ENCODE assay signal across 15 cellular contexts in the genomic region with DNA sequence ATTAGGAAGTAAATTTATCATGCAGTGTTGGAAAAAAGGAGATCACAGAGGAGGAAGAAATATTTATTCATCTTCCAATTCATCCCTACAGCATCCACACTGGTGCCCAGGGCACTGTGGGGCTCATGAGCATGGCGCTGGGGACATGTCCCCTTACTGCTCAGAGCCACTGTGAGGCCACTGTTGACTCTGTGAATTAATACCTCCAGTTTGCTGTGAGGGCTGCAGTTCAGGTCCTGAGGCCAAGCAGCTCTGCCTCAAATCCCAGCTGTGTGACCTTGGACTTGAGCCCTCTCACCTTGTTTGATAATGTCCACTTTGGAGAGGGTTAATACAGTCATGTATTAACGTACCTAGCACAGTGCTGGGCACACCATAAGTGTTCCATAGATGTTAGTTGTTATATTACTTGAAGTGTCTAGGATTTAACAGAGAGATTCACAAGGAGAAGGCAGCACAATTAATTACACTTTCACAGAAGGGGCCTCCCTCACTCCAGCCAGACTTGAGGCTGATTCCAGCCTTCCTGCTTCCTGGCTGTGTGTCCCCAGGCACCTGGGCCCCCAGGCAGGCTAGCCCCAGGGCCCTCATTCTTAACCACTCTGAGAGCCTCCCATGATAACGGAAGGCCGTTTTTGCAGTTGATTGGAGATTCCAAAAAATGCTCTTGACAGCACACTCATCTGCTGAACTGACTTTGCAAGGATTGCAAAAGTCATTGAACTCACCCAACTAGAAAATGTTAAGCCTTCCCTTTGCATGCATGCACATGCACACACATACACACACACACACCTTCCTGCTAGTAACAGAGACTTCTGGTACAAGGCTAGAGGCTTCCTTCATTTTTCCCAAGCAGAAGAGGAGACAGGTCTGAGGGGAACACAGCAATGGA. TPM values are rescaled to one million over a fixed set of nuclear protein-coding genes. Genes with fewer than 3 reads are reported as not detected.
DNase-seq lines count a peak whose midpoint lies in the region; ATAC-seq, FAIRE-seq and TF ChIP-seq lines count a peak whose summit lies in the region.
"Had no signal": no experiment of that assay in that cellular context is flagged by ENCODE, and none has a peak within 500 bp of the region (broad histone marks: within the 10 kb centered on the region; RNA-seq: fewer than 3 reads in every experiment).

No MANE protein-coding gene starts in this region.

- CTCF ChIA-PET in mammary epithelial cell (lab: Charles Lee; ENCODE audit: low non-redundant PET): interaction anchor here (0.5 kb wide), 1 partner anchor 64 kb away, joined by 3 read pairs; no protein-coding TSS in a partner anchor
- CTCF ChIA-PET in MCF 10A (lab: Yijun Ruan, JAX): interaction anchor here (0.6 to 1.3 kb wide), 4 partner anchors 13 to 33 kb away, joined by 4 to 6 read pairs (median 4); no protein-coding TSS in a partner anchor

- no peaks in the 10 kb centered on the region for H4K20me1 ChIP-seq in mammary epithelial cell (ENCODE audit: insufficient read depth, low read length)

- WGBS in mammary epithelial cell (ENCODE audit: low coverage, missing lambda C conversion rate): 42% methylated on average over 4 of the region's 4 CpGs
- 79 to 100% methylated on average over 2 to 4 of the region's 4 CpGs for WGBS in transverse colon (ENCODE audit: low coverage in 1 of 2), 2 donors

- no peak overlapping the region for H3K9ac ChIP-seq in mammary epithelial cell (ENCODE audit: insufficient read depth, low read length)

- no peaks in the 10 kb centered on the region for H3K27me3 ChIP-seq in mammary epithelial cell (ENCODE audit: insufficient read depth, low read length)
- H3K27me3 ChIP-seq in bronchial epithelial cell (ENCODE audit: control insufficient read depth, insufficient read depth, low read length): no peaks in the 10 kb centered on the region
- H3K27me3 ChIP-seq in uterus: no peaks in the 10 kb centered on the region
- H3K27me3 ChIP-seq in transverse colon: no peaks in the 10 kb centered on the region
- H3K27me3 ChIP-seq: BE2C had no signal

- in situ Hi-C loops in mammary epithelial cell (cut with MboI; ENCODE audit: low sequenced_read_pairs in 2 of 2): no loop called here
- in situ Hi-C loops in transverse colon (cut with MboI; ENCODE audit: low pct_ligation_motif_present in 1 of 4, low pct_unique_long_range_greater_than_20kb in 1 of 4, low sequenced_read_pairs in 3 of 4): no loop called here

- H3K4me1 ChIP-seq in mammary epithelial cell (ENCODE audit: insufficient read depth, low read length) (peaks cover 21% of the 10 kb centered on the region), uterus (no peaks in the 10 kb centered on the region), transverse colon (peaks cover 0 to 4% (median 0%) of the 10 kb centered on the region in 4 donors)
- H3K4me1 ChIP-seq: BE2C had no signal

- H3K27me3 Mint-ChIP-seq in MCF 10A (ENCODE audit: insufficient read depth, unreplicated experiment): no peaks in the 10 kb centered on the region
- H3K27me3 Mint-ChIP-seq: natural killer cell treated with Interleukin-12 subunit alpha and Interleukin-12 subunit beta and Interleukin-15 and Interleukin-18, amount 100 ng/mL, for 72 hours; stimulated activated naive CD8-positive, alpha-beta T cell treated with anti-CD3 and anti-CD28 coated beads, Interleukin-15, Interleukin-2, amounts not matched to agents 100 ng/mL and 50 ng/mL, for 24 hours had no signal

- TF ChIP-seq CTCF in mammary epithelial cell (conservative IDR thresholded peaks at IDR 0.05 in 1 of 2, IDR thresholded peaks at IDR 0.05 in 1 of 2; ENCODE audit: extremely low read depth in 1 of 2, insufficient read depth in 1 of 2, low read depth in 1 of 2, low read length in 2 of 2) (no peak), MCF 10A (IDR thresholded peaks at IDR 0.05; ENCODE audit: unreplicated experiment) (no peak), bronchial epithelial cell (IDR thresholded peaks at IDR 0.05; ENCODE audit: insufficient read depth, low read length, severe bottlenecking) (no peak), uterus (IDR thresholded peaks at IDR 0.05) (no peak), transverse colon (IDR thresholded peaks at IDR 0.05) (no peak)

- H3K36me3 ChIP-seq in mammary epithelial cell (ENCODE audit: insufficient read depth, low read length): no peaks in the 10 kb centered on the region
- peaks cover 3% of the 10 kb centered on the region for H3K36me3 ChIP-seq in bronchial epithelial cell (ENCODE audit: control insufficient read depth, insufficient read depth, low read length)
- H3K36me3 ChIP-seq in uterus: no peaks in the 10 kb centered on the region
- H3K36me3 ChIP-seq in transverse colon: peaks cover 0 to 6% (median 2%) of the 10 kb centered on the region in 4 donors
- H3K36me3 ChIP-seq: BE2C had no signal

- H3K9me3 Mint-ChIP-seq in MCF 10A (ENCODE audit: unreplicated experiment): no peaks in the 10 kb centered on the region
- H3K9me3 Mint-ChIP-seq: activated naive CD4-positive, alpha-beta T cell treated with anti-CD3 and anti-CD28 coated beads for 36 hours; natural killer cell treated with Interleukin-12 subunit alpha and Interleukin-12 subunit beta and Interleukin-15 and Interleukin-18, amount 100 ng/mL, for 72 hours; stimulated activated naive CD8-positive, alpha-beta T cell treated with anti-CD3 and anti-CD28 coated beads, Interleukin-15, Interleukin-2, amounts not matched to agents 100 ng/mL and 50 ng/mL, for 24 hours had no signal

- no peak for ATAC-seq in GM18873 (IDR thresholded peaks at IDR 0.05; ENCODE audit: low FRiP score, unreplicated experiment)

- peak; percentile 83 for FAIRE-seq in bronchial epithelial cell (lab: Jason Lieb, UNC)

- DNase-seq in mammary epithelial cell (peak; percentile 54), MCF 10A (ENCODE audit: unreplicated experiment) (no peak), bronchial epithelial cell (ENCODE audit: low read depth) (peak; percentile 84), kidney tubule cell (ENCODE audit: low spot score) (peak; percentile 57), uterus (no peak), T-helper 1 cell (no peak), transverse colon (no peak)
- DNase-seq: BE2C; effector memory CD4-positive, alpha-beta T cell; NCI-H1092; NCI-H524 treated with DMSO at 0.1 percent for 48 hours had no signal

- POLR2A ChIA-PET in MCF 10A (lab: Yijun Ruan, JAX): interaction anchor here (0.5 to 5.2 kb wide), 6 partner anchors 12 to 339 kb away, joined by 3 to 40 read pairs (median 4); partner anchors contain the start of genes GTF3C1 and KATNIP

- H3K9me3 ChIP-seq in mammary epithelial cell (replicated peaks; ENCODE audit: insufficient read depth, low read length) (no peaks in the 10 kb centered on the region), uterus (no peaks in the 10 kb centered on the region), transverse colon (no peaks in the 10 kb centered on the region)
- H3K9me3 ChIP-seq: BE2C had no signal

- BruUV-seq in mammary epithelial cell (replicated peaks; lab: Mats Ljungman, UMichigan) (no TSS peak), MCF 10A (replicated peaks; lab: Mats Ljungman, UMichigan) (no TSS peak)

- no peak overlapping the region for H3K4me3 ChIP-seq in mammary epithelial cell (replicated peaks in 1 of 3; ENCODE audit: insufficient read depth in 1 of 3, low read depth in 2 of 3, low read length in 3 of 3)
- no peak overlapping the region for H3K4me3 ChIP-seq in bronchial epithelial cell (ENCODE audit: low read depth, low read length)
- H3K4me3 ChIP-seq in uterus: no peak overlapping the region
- no peak overlapping the region for H3K4me3 ChIP-seq in transverse colon

- peaks cover 23% of the 10 kb centered on the region for H3K4me1 Mint-ChIP-seq in MCF 10A (ENCODE audit: insufficient read depth, unreplicated experiment)

- peak overlapping the region; percentile 56 for H3K4me2 ChIP-seq in mammary epithelial cell (ENCODE audit: insufficient read depth, low read depth, low read length)

- dilution Hi-C loops in mammary epithelial cell (cut with HindIII; ENCODE audit: low sequenced_read_pairs): no loop called here

- intact Hi-C loops in mammary epithelial cell (cut with micrococcal nuclease) (no loop called here), MCF 10A (cut with micrococcal nuclease) (no loop called here), uterus (cut with DNase I; ENCODE audit: low total_unique reads) (no loop called here), transverse colon (cut with DNase I; ENCODE audit: low total_unique reads) (no loop called here)

- H2AFZ ChIP-seq in mammary epithelial cell (ENCODE audit: low read depth, low read length): no peak overlapping the region

- H3K4me3 Mint-ChIP-seq in MCF 10A (ENCODE audit: unreplicated experiment): no peak overlapping the region
- H3K4me3 Mint-ChIP-seq: activated naive CD4-positive, alpha-beta T cell treated with anti-CD3 and anti-CD28 coated beads for 36 hours; natural killer cell treated with Interleukin-12 subunit alpha and Interleukin-12 subunit beta and Interleukin-15 and Interleukin-18, amount 100 ng/mL, for 72 hours; stimulated activated naive CD8-positive, alpha-beta T cell treated with anti-CD3 and anti-CD28 coated beads, Interleukin-15, Interleukin-2, amounts not matched to agents 100 ng/mL and 50 ng/mL, for 24 hours had no signal

- TF ChIP-seq EP300 in transverse colon (IDR thresholded peaks at IDR 0.05; ENCODE audit: low read depth): no peak

- H3K27ac ChIP-seq in mammary epithelial cell (ENCODE audit: insufficient read depth, low read depth, low read length): peak overlapping the region; percentile 34
- peak overlapping the region; percentile 24 to 48 for H3K27ac ChIP-seq in uterus
- peak overlapping the region in 1 of 4 donors; percentile 35 for H3K27ac ChIP-seq in transverse colon

- H3K36me3 Mint-ChIP-seq in MCF 10A (ENCODE audit: insufficient read depth, unreplicated experiment): peaks cover 7% of the 10 kb centered on the region
- H3K36me3 Mint-ChIP-seq: natural killer cell treated with Interleukin-12 subunit alpha and Interleukin-12 subunit beta and Interleukin-15 and Interleukin-18, amount 100 ng/mL, for 72 hours had no signal

- no peaks in the 10 kb centered on the region for H3K79me2 ChIP-seq in mammary epithelial cell (ENCODE audit: insufficient read depth, low read length)

- TF ChIP-seq POLR2A in uterus (IDR thresholded peaks at IDR 0.05): no peak
- TF ChIP-seq POLR2A in transverse colon (IDR thresholded peaks at IDR 0.05): no peak

- H3K27ac Mint-ChIP-seq in MCF 10A (ENCODE audit: low read depth, unreplicated experiment): no peak overlapping the region
- H3K27ac Mint-ChIP-seq: natural killer cell treated with Interleukin-12 subunit alpha and Interleukin-12 subunit beta and Interleukin-15 and Interleukin-18, amount 100 ng/mL, for 72 hours; stimulated activated naive CD8-positive, alpha-beta T cell treated with anti-CD3 and anti-CD28 coated beads, Interleukin-15, Interleukin-2, amounts not matched to agents 100 ng/mL and 50 ng/mL, for 24 hours had no signal

RNA-seq across cellular contexts. Expression of gene KATNIP, which starts 29.4 kb away (rescaled TPM):
- total RNA-seq in mammary epithelial cell (10 to 100 TPM; 22.6 to 31.2 TPM), MCF 10A (2022) (21.3 and 36.5 TPM in 2 replicates), bronchial epithelial cell (14.7 and 21.8 TPM in 2 replicates), uterus (10 to 100 TPM; 12.1 to 42.6 (median 23.7) TPM), transverse colon (100 to 1,000 TPM in 1 of 4 donors, 10 to 100 TPM in 3; 29.9 to 276 (median 47.0) TPM)
- 13.7 TPM for polyA plus RNA-seq in mammary epithelial cell
- 74.2 TPM for polyA minus RNA-seq in mammary epithelial cell

RNA-seq across cellular contexts. Expression of gene GTF3C1, which starts 29.6 kb away (rescaled TPM):
- total RNA-seq in mammary epithelial cell (10 to 100 TPM; 75.8 to 78.3 TPM), MCF 10A (2022) (38.1 and 52.3 TPM in 2 replicates), bronchial epithelial cell (40.8 and 58.5 TPM in 2 replicates), uterus (100 to 1,000 TPM in 1 of 4 donors, 10 to 100 TPM in 3; 73.2 to 247 (median 85.3) TPM), transverse colon (100 to 1,000 TPM in 1 of 4 donors, 10 to 100 TPM in 3; 49.6 to 129 (median 60.1) TPM)
- polyA plus RNA-seq in mammary epithelial cell: 30.8 TPM
- 116 TPM for polyA minus RNA-seq in mammary epithelial cell

Comparison
In these comparisons a context has a peak if more than half of its experiments do, and no peak if none do; other contexts are left out.
1. DNase-seq: peak in mammary epithelial cell (single experiment), bronchial epithelial cell (single experiment) and kidney tubule cell (single experiment); none in MCF 10A (single experiment), uterus (0 of 2), T-helper 1 cell (0 of 5) and transverse colon (single experiment).